Comparison of ENCODE assay signal across 10 cellular contexts in the genomic region with DNA sequence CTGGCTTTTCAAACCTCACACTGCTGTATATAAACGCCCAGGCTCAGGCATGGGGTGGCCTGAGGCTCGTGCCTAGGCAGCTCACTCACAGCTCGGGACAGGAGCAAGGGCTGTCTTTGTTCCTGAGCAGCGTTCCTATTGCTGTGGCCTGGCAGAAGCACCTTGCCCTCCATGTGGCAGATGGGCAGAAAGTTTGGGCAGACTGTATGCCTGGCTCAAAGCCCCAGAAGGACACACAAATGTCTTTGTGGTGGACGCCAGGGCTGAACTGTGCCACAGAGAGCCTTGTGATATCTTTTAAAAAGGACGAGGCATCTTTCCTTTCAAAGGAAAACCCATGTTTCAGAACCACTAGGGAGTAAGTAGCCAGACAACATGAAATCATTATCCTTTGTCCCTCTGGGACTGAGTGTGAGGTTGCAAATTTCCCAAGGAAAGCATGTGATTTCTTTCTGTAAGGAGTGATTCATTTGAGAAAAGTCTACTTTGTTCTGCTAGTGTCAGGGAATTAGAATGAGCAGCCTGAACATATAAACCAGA. TPM values are rescaled to one million over a fixed set of nuclear protein-coding genes. Genes with fewer than 3 reads are reported as not detected.
DNase-seq lines count a peak whose midpoint lies in the region; ATAC-seq, FAIRE-seq and TF ChIP-seq lines count a peak whose summit lies in the region.
"Had no signal": no experiment of that assay in that cellular context is flagged by ENCODE, and none has a peak within 500 bp of the region (broad histone marks: within the 10 kb centered on the region; RNA-seq: fewer than 3 reads in every experiment).

No MANE protein-coding gene starts in this region.

- in situ Hi-C loops in GM13976 (cut with MboI; ENCODE audit: low sequenced_read_pairs, unreplicated experiment): no loop called here

- TF ChIP-seq CTCF in GM13976 (IDR thresholded peaks at IDR 0.05; ENCODE audit: borderline replicate concordance, control extremely low read depth, extremely low read depth, insufficient read depth, missing control alignments): no peak

- ATAC-seq in HG02763 (IDR thresholded peaks at IDR 0.05; ENCODE audit: unreplicated experiment) (no peak), HG02852 (IDR thresholded peaks at IDR 0.05; ENCODE audit: unreplicated experiment) (no peak)

- DNase-seq in Ammon's horn (ENCODE audit: low spot score) (peak; percentile 42), anterior cingulate cortex (lab: John Stamatoyannopoulos, UW) (peak in 36 of 58 donors; percentile 1 to 68 (median 18)), frontal cortex (ENCODE audit: low spot score in 2 of 2) (peak; percentile 12 to 43), pons (ENCODE audit: low spot score) (peak; percentile 89), GM13976 (ENCODE audit: low spot score) (no peak), T1000 (lab: John Stamatoyannopoulos, UW) (no peak)
- DNase-seq: Peyer's patch had no signal

- FAIRE-seq in frontal cortex (lab: Jason Lieb, UNC): no peak
- FAIRE-seq: D721Med had no signal

RNA-seq across cellular contexts. Expression of a gene that starts 29.3 kb away (rescaled TPM):
- 112 TPM for total RNA-seq in frontal cortex

Comparison
In these comparisons a context has a peak if more than half of its experiments do, and no peak if none do; other contexts are left out.
1. DNase-seq: peak in Ammon's horn (single experiment), anterior cingulate cortex (36 of 58), frontal cortex (2 of 2) and pons (single experiment); none in GM13976 (single experiment) and T1000 (single experiment).